In genomic region chr6:41347349-41348050, GRCh38 we compare ENCODE assay signal across 20 cellular contexts. TPM values are rescaled to one million over a fixed set of nuclear protein-coding genes. Genes with fewer than 3 reads are reported as not detected.
DNase-seq lines count a peak whose midpoint lies in the region; ATAC-seq and TF ChIP-seq lines count a peak whose summit lies in the region.
"Had no signal": no experiment of that assay in that cellular context is flagged by ENCODE, and none has a peak within 500 bp of the region (broad histone marks: within the 10 kb centered on the region; RNA-seq: fewer than 3 reads in every experiment).

No MANE protein-coding gene starts in this region.

- H3K4me1 ChIP-seq in left lung = no peaks in the 10 kb centered on the region
- H3K4me1 ChIP-seq: BE2C had no signal

- no peak for ATAC-seq in natural killer cell treated with Interleukin-12 subunit alpha and Interleukin-12 subunit beta and Interleukin-15 and Interleukin-18, amount 100 ng/mL, for 72 hours
- no peak for ATAC-seq in natural killer cell
- peak; percentile 61 for ATAC-seq in left lung
- ATAC-seq in activated CD8-positive, alpha-beta memory T cell treated with anti-CD3 and anti-CD28 coated beads, Interleukin-2, amount 10 ng/mL, durations not matched to agents 7 days and 5 days = no peak
- no peak for ATAC-seq in GM21367 (IDR thresholded peaks at IDR 0.05; ENCODE audit: unreplicated experiment)
- ATAC-seq: CD8-positive, alpha-beta T cell had no signal

- H3K4me3 ChIP-seq in left lung (no peak overlapping the region), MG63 (no peak overlapping the region)

- DNase-seq in T-helper 2 cell treated with Interferon-gamma antibody and Interleukin-4, amounts not matched to agents 5 μg/mL and 100 μg/mL, for 36 hours (ENCODE audit: low spot score) = peak; percentile 0
- no peak for DNase-seq in T-helper 2 cell
- DNase-seq in natural killer cell treated with Interleukin-12 subunit alpha and Interleukin-12 subunit beta and Interleukin-15 and Interleukin-18, amount 100 ng/mL, for 72 hours (ENCODE audit: low spot score) = no peak
- no peak for DNase-seq in natural killer cell
- DNase-seq in left lung = no peak
- DNase-seq in activated CD8-positive, alpha-beta memory T cell treated with anti-CD3 and anti-CD28 coated beads, Interleukin-2, amount 10 ng/mL, durations not matched to agents 7 days and 5 days = no peak
- DNase-seq in MG63 = no peak
- DNase-seq: 8988T; BE2C; CD8-positive, alpha-beta T cell; DMS79; IMR-90; Karpas-422; NCI-H1105 treated with DMSO at 0.1 percent for 48 hours; NCI-H1694 treated with DMSO at 0.1 percent for 48 hours; NCI-H2107; NCI-H2227 treated with DMSO at 0.1 percent for 48 hours; NCI-H524 had no signal

- H3K9me3 ChIP-seq in left lung (peaks cover 0 to 7% of the 10 kb centered on the region in 2 donors), MG63 (no peaks in the 10 kb centered on the region)
- H3K9me3 ChIP-seq: BE2C had no signal

- peaks cover 36% of the 10 kb centered on the region for H3K27me3 Mint-ChIP-seq in T-helper 2 cell treated with Interferon-gamma antibody and Interleukin-4, amounts not matched to agents 5 μg/mL and 100 μg/mL, for 36 hours (ENCODE audit: low read depth)
- no peaks in the 10 kb centered on the region for H3K27me3 Mint-ChIP-seq in natural killer cell treated with Interleukin-12 subunit alpha and Interleukin-12 subunit beta and Interleukin-15 and Interleukin-18, amount 100 ng/mL, for 72 hours
- H3K27me3 Mint-ChIP-seq in natural killer cell (ENCODE audit: low read depth in 2 of 2) = peaks cover 0 to 3% of the 10 kb centered on the region in 2 donors
- H3K27me3 Mint-ChIP-seq in activated CD8-positive, alpha-beta memory T cell treated with anti-CD3 and anti-CD28 coated beads, Interleukin-2, amount 10 ng/mL, durations not matched to agents 7 days and 5 days = peaks cover 19% of the 10 kb centered on the region

- CTCF ChIA-PET in activated CD8-positive, alpha-beta memory T cell treated with anti-CD3 and anti-CD28 coated beads, Interleukin-2, amount 10 ng/mL, durations not matched to agents 7 days and 5 days (lab: Charles Lee) = interaction anchor here (0.9 to 4.2 kb wide), 3 partner anchors 9 to 20 kb away, joined by 3 to 31 read pairs (median 3); partner anchors contain the start of gene NCR2

- peaks cover 28% of the 10 kb centered on the region for H3K4me1 Mint-ChIP-seq in T-helper 2 cell treated with Interferon-gamma antibody and Interleukin-4, amounts not matched to agents 5 μg/mL and 100 μg/mL, for 36 hours (ENCODE audit: low read depth)
- H3K4me1 Mint-ChIP-seq in natural killer cell treated with Interleukin-12 subunit alpha and Interleukin-12 subunit beta and Interleukin-15 and Interleukin-18, amount 100 ng/mL, for 72 hours (ENCODE audit: low read depth in 2 of 2) = peaks cover 43 to 65% of the 10 kb centered on the region in 2 donors
- peaks cover 21 to 32% of the 10 kb centered on the region in 2 donors for H3K4me1 Mint-ChIP-seq in natural killer cell
- peaks cover 65% of the 10 kb centered on the region for H3K4me1 Mint-ChIP-seq in activated CD8-positive, alpha-beta memory T cell treated with anti-CD3 and anti-CD28 coated beads, Interleukin-2, amount 10 ng/mL, durations not matched to agents 7 days and 5 days

- no peak for TF ChIP-seq CTCF in natural killer cell (IDR thresholded peaks at IDR 0.05)
- TF ChIP-seq CTCF in left lung (IDR thresholded peaks at IDR 0.05) = no peak

- H3K36me3 ChIP-seq in left lung = no peaks in the 10 kb centered on the region
- H3K36me3 ChIP-seq in MG63 = no peaks in the 10 kb centered on the region
- H3K36me3 ChIP-seq: BE2C had no signal

- no peak overlapping the region for H3K27ac Mint-ChIP-seq in T-helper 2 cell treated with Interferon-gamma antibody and Interleukin-4, amounts not matched to agents 5 μg/mL and 100 μg/mL, for 36 hours
- peak overlapping the region; percentile 96 for H3K27ac Mint-ChIP-seq in natural killer cell treated with Interleukin-12 subunit alpha and Interleukin-12 subunit beta and Interleukin-15 and Interleukin-18, amount 100 ng/mL, for 72 hours
- H3K27ac Mint-ChIP-seq in natural killer cell = peak overlapping the region in 1 of 2 donors; percentile 31
- H3K27ac Mint-ChIP-seq in activated CD8-positive, alpha-beta memory T cell treated with anti-CD3 and anti-CD28 coated beads, Interleukin-2, amount 10 ng/mL, durations not matched to agents 7 days and 5 days = no peak overlapping the region
- H3K27ac Mint-ChIP-seq: CD8-positive, alpha-beta T cell had no signal

- peaks cover 16% of the 10 kb centered on the region for H3K9me3 Mint-ChIP-seq in T-helper 2 cell treated with Interferon-gamma antibody and Interleukin-4, amounts not matched to agents 5 μg/mL and 100 μg/mL, for 36 hours
- peaks cover 6% of the 10 kb centered on the region for H3K9me3 Mint-ChIP-seq in natural killer cell treated with Interleukin-12 subunit alpha and Interleukin-12 subunit beta and Interleukin-15 and Interleukin-18, amount 100 ng/mL, for 72 hours
- H3K9me3 Mint-ChIP-seq in natural killer cell = no peaks in the 10 kb centered on the region
- H3K9me3 Mint-ChIP-seq in activated CD8-positive, alpha-beta memory T cell treated with anti-CD3 and anti-CD28 coated beads, Interleukin-2, amount 10 ng/mL, durations not matched to agents 7 days and 5 days (ENCODE audit: low read depth) = peaks cover 4% of the 10 kb centered on the region
- H3K9me3 Mint-ChIP-seq: CD8-positive, alpha-beta T cell had no signal

- no peak overlapping the region for H3K27ac ChIP-seq in left lung

- no peaks in the 10 kb centered on the region for H3K36me3 Mint-ChIP-seq in T-helper 2 cell treated with Interferon-gamma antibody and Interleukin-4, amounts not matched to agents 5 μg/mL and 100 μg/mL, for 36 hours (ENCODE audit: low read depth)
- H3K36me3 Mint-ChIP-seq in natural killer cell treated with Interleukin-12 subunit alpha and Interleukin-12 subunit beta and Interleukin-15 and Interleukin-18, amount 100 ng/mL, for 72 hours = peaks cover 5% of the 10 kb centered on the region
- no peaks in the 10 kb centered on the region for H3K36me3 Mint-ChIP-seq in natural killer cell
- peaks cover 20% of the 10 kb centered on the region for H3K36me3 Mint-ChIP-seq in activated CD8-positive, alpha-beta memory T cell treated with anti-CD3 and anti-CD28 coated beads, Interleukin-2, amount 10 ng/mL, durations not matched to agents 7 days and 5 days
- H3K36me3 Mint-ChIP-seq: CD8-positive, alpha-beta T cell had no signal

- no peak overlapping the region for H3K4me3 Mint-ChIP-seq in T-helper 2 cell treated with Interferon-gamma antibody and Interleukin-4, amounts not matched to agents 5 μg/mL and 100 μg/mL, for 36 hours
- H3K4me3 Mint-ChIP-seq in natural killer cell treated with Interleukin-12 subunit alpha and Interleukin-12 subunit beta and Interleukin-15 and Interleukin-18, amount 100 ng/mL, for 72 hours = no peak overlapping the region
- no peak overlapping the region for H3K4me3 Mint-ChIP-seq in natural killer cell
- no peak overlapping the region for H3K4me3 Mint-ChIP-seq in activated CD8-positive, alpha-beta memory T cell treated with anti-CD3 and anti-CD28 coated beads, Interleukin-2, amount 10 ng/mL, durations not matched to agents 7 days and 5 days
- H3K4me3 Mint-ChIP-seq: CD8-positive, alpha-beta T cell had no signal

- peaks cover 0 to 23% of the 10 kb centered on the region in 2 donors for H3K27me3 ChIP-seq in left lung
- H3K27me3 ChIP-seq in MG63 = no peaks in the 10 kb centered on the region

- intact Hi-C loops in natural killer cell (cut with micrococcal nuclease) = no loop called here
- intact Hi-C loops in left lung (cut with DNase I) = no loop called here

RNA-seq across cellular contexts. Expression of gene NCR2, which starts 12.1 kb away (rescaled TPM):
- 1 to 10 TPM in 1 of 2 donors, not detected in 1; 1.0 TPM for total RNA-seq in natural killer cell treated with Interleukin-12 subunit alpha and Interleukin-12 subunit beta and Interleukin-15 and Interleukin-18, amount 100 ng/mL, for 72 hours
- total RNA-seq in natural killer cell (not detected), left lung (not detected)
- 1 to 10 TPM in 1 of 2 experiments, under 1 TPM in 1; 0.64 to 1.4 TPM for total RNA-seq in activated CD8-positive, alpha-beta memory T cell treated with anti-CD3 and anti-CD28 coated beads, Interleukin-2, amount 10 ng/mL, durations not matched to agents 7 days and 5 days
- total RNA-seq in MG63 (2014; rRNA removed; shearing (Covaris generic); ENCODE audit: low replicate concordance) = not detected in 2 replicates
- total RNA-seq: CD8-positive, alpha-beta T cell; HT1080; IMR-90 had no signal

Comparison
In these comparisons a context has a peak if more than half of its experiments do, and no peak if none do; other contexts are left out.
1. H3K27ac Mint-ChIP-seq: peak in natural killer cell treated with Interleukin-12 subunit alpha and Interleukin-12 subunit beta and Interleukin-15 and Interleukin-18, amount 100 ng/mL, for 72 hours (2 of 2); none in T-helper 2 cell treated with Interferon-gamma antibody and Interleukin-4, amounts not matched to agents 5 μg/mL and 100 μg/mL, for 36 hours (single experiment) and activated CD8-positive, alpha-beta memory T cell treated with anti-CD3 and anti-CD28 coated beads, Interleukin-2, amount 10 ng/mL, durations not matched to agents 7 days and 5 days (single experiment).